In genomic region chr2:233195027-233195426, GRCh38 we compare ENCODE assay signal across 22 cellular contexts.
"Had no signal": no experiment of that assay in that cellular context is flagged by ENCODE, and none has a peak within 500 bp of the region (broad histone marks: within the 10 kb centered on the region; RNA-seq: fewer than 3 reads in every experiment).

No MANE protein-coding gene starts in this region.

- H3K4me3 Mint-ChIP-seq: activated CD4-positive, alpha-beta memory T cell treated with anti-CD3 and anti-CD28 coated beads, Interleukin-2, amount 10 ng/mL, durations not matched to agents 7 days and 5 days; activated naive CD8-positive, alpha-beta T cell; activated T-helper 1 cell treated with anti-CD3 and anti-CD28 coated beads, Interleukin-12 subunit alpha, Interleukin-12 subunit beta, Interleukin-2, Interleukin-4 antibody, amounts not matched to agents 30 ng/mL and 10 ng/mL and 1 ng/mL, durations not matched to agents 14 hours and 24 hours and 36 hours; effector memory CD8-positive, alpha-beta T cell; WTC11 had no signal

- H3K27ac Mint-ChIP-seq: activated CD4-positive, alpha-beta memory T cell treated with anti-CD3 and anti-CD28 coated beads, Interleukin-2, amount 10 ng/mL, durations not matched to agents 7 days and 5 days; activated naive CD8-positive, alpha-beta T cell; activated T-helper 1 cell treated with anti-CD3 and anti-CD28 coated beads, Interleukin-12 subunit alpha, Interleukin-12 subunit beta, Interleukin-2, Interleukin-4 antibody, amounts not matched to agents 30 ng/mL and 10 ng/mL and 1 ng/mL, durations not matched to agents 14 hours and 24 hours and 36 hours; WTC11 had no signal

- ATAC-seq: effector memory CD8-positive, alpha-beta T cell; foreskin keratinocyte; gastrocnemius medialis; heart left ventricle; WTC11 had no signal

- DNase-seq: activated CD4-positive, alpha-beta memory T cell treated with anti-CD3 and anti-CD28 coated beads, Interleukin-2, amount 10 ng/mL, durations not matched to agents 7 days and 5 days; activated CD8-positive, alpha-beta memory T cell treated with anti-CD3 and anti-CD28 coated beads, Interleukin-2, amount 50 U/mL, for 48 hours; activated effector memory CD4-positive, alpha-beta T cell treated with anti-CD3 and anti-CD28 coated beads, Interleukin-2, amount 50 U/mL, for 16 hours; activated naive CD4-positive, alpha-beta T cell treated with anti-CD3 and anti-CD28 coated beads, Interleukin-2, amount 50 U/mL, for 16 hours; activated T-cell treated with anti-CD3 and anti-CD28 coated beads, Interleukin-2, amount 50 U/mL, for 48 hours; amniotic stem cell; anterior cingulate cortex; brain microvascular endothelial cell; cortex of kidney; dermis blood vessel endothelial cell; effector CD4-positive, alpha-beta T cell; effector memory CD8-positive, alpha-beta T cell; erythroblast; foreskin keratinocyte; gastrocnemius medialis; glutamatergic neuron; heart left ventricle; T-helper 2 cell had no signal

- H3K27me3 Mint-ChIP-seq: activated CD4-positive, alpha-beta memory T cell treated with anti-CD3 and anti-CD28 coated beads, Interleukin-2, amount 10 ng/mL, durations not matched to agents 7 days and 5 days; activated naive CD8-positive, alpha-beta T cell; effector memory CD8-positive, alpha-beta T cell had no signal

- H3K9me3 Mint-ChIP-seq: activated CD4-positive, alpha-beta memory T cell treated with anti-CD3 and anti-CD28 coated beads, Interleukin-2, amount 10 ng/mL, durations not matched to agents 7 days and 5 days; activated T-helper 1 cell treated with anti-CD3 and anti-CD28 coated beads, Interleukin-12 subunit alpha, Interleukin-12 subunit beta, Interleukin-2, Interleukin-4 antibody, amounts not matched to agents 30 ng/mL and 10 ng/mL and 1 ng/mL, durations not matched to agents 14 hours and 24 hours and 36 hours; activated T-helper 2 cell treated with anti-CD3 and anti-CD28 coated beads, Interferon-gamma antibody, Interleukin-2, Interleukin-4, amounts not matched to agents 10 μg/mL and 5 μg/mL and 100 μg/mL, durations not matched to agents 14 hours and 24 hours and 36 hours; effector memory CD8-positive, alpha-beta T cell had no signal

- H3K4me1 Mint-ChIP-seq: WTC11 had no signal
